In genomic region chr1:223129229-223129851, GRCh38 we compare ENCODE assay signal across 8 cellular contexts. TPM values are rescaled to one million over a fixed set of nuclear protein-coding genes. Genes with fewer than 3 reads are reported as not detected.
A peak's percentile ranks its signal among the peaks of the same experiment; 100 is the strongest.
DNase-seq lines count a peak whose midpoint lies in the region; ATAC-seq, FAIRE-seq and TF ChIP-seq lines count a peak whose summit lies in the region.

No MANE protein-coding gene starts in this region.

- peak overlapping the region; percentile 38; the same call in 1 of the 2 replicates for H2BK5ac ChIP-seq in H1 (ENCODE audit: low read depth, low read length)

- FAIRE-seq in H1 (lab: Jason Lieb, UNC): no peak

- CTCF ChIA-PET in activated CD8-positive, alpha-beta T cell treated with anti-CD3 and anti-CD28 coated beads for 36 hours (lab: Charles Lee): interaction anchor here (0.6 to 4.4 kb wide), 21 partner anchors 8 to 555 kb away, joined by 3 to 25 read pairs (median 4); no protein-coding TSS in a partner anchor
- CTCF ChIA-PET in H1 (lab: Charles Lee; ENCODE audit: partially characterized antibody): interaction anchor here (0.6 to 5.6 kb wide), 45 partner anchors 8 to 556 kb away, joined by 3 to 42 read pairs (median 4); partner anchors contain the start of gene TLR5

- H3K4me1 ChIP-seq in HUES6 (ENCODE audit: control insufficient read depth, insufficient read depth, low read length) (peaks cover 16% of the 10 kb centered on the region), H1 (replicated peaks in 1 of 4; ENCODE audit: control insufficient read depth in 3 of 4, insufficient read depth in 4 of 4, low read length in 3 of 4) (peaks cover 6 to 14% (median 10%) of the 10 kb centered on the region in 4 experiments), mucosa of descending colon (ENCODE audit: low read depth) (peaks cover 4% of the 10 kb centered on the region)

- H2BK120ac ChIP-seq in H1 (replicated peaks; ENCODE audit: low read depth, low read length): no peak overlapping the region

- WGBS in H1 (ENCODE audit: extremely low coverage in 1 of 2, insufficient coverage in 1 of 2, insufficient read length in 1 of 2, insufficient replicate concordance in 2 of 2, low coverage in 1 of 2, low lambda C conversion rate in 2 of 2, missing lambda C conversion rate in 1 of 2), 2 experiments: 25% methylated on average over 35 of the region's 35 CpGs; no CpG with 5 or more reads in 1 of the 2 experiments

- H3K79me2 ChIP-seq in H1 (ENCODE audit: control insufficient read depth in 1 of 2, insufficient read depth in 2 of 2, low read length in 2 of 2): no peaks in the 10 kb centered on the region

- no peak overlapping the region for H3K4ac ChIP-seq in H1 (replicated peaks; ENCODE audit: insufficient read length, low read depth, low read length)

- no peak overlapping the region for H3K23ac ChIP-seq in H1 (ENCODE audit: insufficient read length)

- H3K27ac Mint-ChIP-seq in activated CD8-positive, alpha-beta T cell treated with anti-CD3 and anti-CD28 coated beads for 36 hours: no peak overlapping the region

- H3K9me3 ChIP-seq in HUES6 (ENCODE audit: control insufficient read depth, insufficient read depth, low read depth, low read length) (no peaks in the 10 kb centered on the region), H1 (ENCODE audit: insufficient read depth in 2 of 2, low read depth in 1 of 2, low read length in 1 of 2) (no peaks in the 10 kb centered on the region), mucosa of descending colon (no peaks in the 10 kb centered on the region)

- H3K4me3 ChIP-seq in HUES6 (ENCODE audit: low read depth, low read length) (peak overlapping the region; percentile 61), H1 (ENCODE audit: extremely low read depth in 1 of 4, insufficient read depth in 2 of 4, low read depth in 3 of 4, low read length in 4 of 4) (peak overlapping the region in 3 of 4 experiments; percentile 12 to 46 (median 16); a peak in 2 of 8 replicates), mucosa of descending colon (no peak overlapping the region)

- no peak for TF ChIP-seq POLR2A in H1 (IDR thresholded peaks at IDR 0.05; ENCODE audit: control extremely low read depth in 1 of 2, low read depth in 2 of 2, low read length in 2 of 2)

- peak; percentile 67 to 85 for TF ChIP-seq RAD21 in H1 (IDR thresholded peaks at IDR 0.05 in 1 of 2, conservative IDR thresholded peaks at IDR 0.05 in 1 of 2; ENCODE audit: low read depth in 2 of 2, low read length in 2 of 2)

- intact Hi-C loops in activated CD8-positive, alpha-beta T cell treated with anti-CD3 and anti-CD28 coated beads for 36 hours (cut with micrococcal nuclease): loop anchor here (10.0 kb wide), 1 partner anchor 65 kb away; no protein-coding TSS in a partner anchor
- intact Hi-C loops in mucosa of descending colon (cut with DNase I, micrococcal nuclease): loop anchor here in 1 of 2 donors (10.0 kb wide), 1 partner anchor 335 kb away; no protein-coding TSS in a partner anchor

- peak; percentile 63 for ATAC-seq in GM18907 (IDR thresholded peaks at IDR 0.05; ENCODE audit: unreplicated experiment)
- peak; percentile 71 for ATAC-seq in activated CD8-positive, alpha-beta T cell treated with anti-CD3 and anti-CD28 coated beads for 36 hours
- peak; percentile 62 for ATAC-seq in mucosa of descending colon

- no peak overlapping the region for H3K14ac ChIP-seq in H1 (ENCODE audit: insufficient read length)

- peak; percentile 69 for DNase-seq in activated CD8-positive, alpha-beta T cell treated with anti-CD3 and anti-CD28 coated beads for 36 hours
- DNase-seq in H1 (ENCODE audit: low read depth in 1 of 2, low spot score in 2 of 2) (peak in 1 of 2 experiments; percentile 98), mucosa of descending colon (peak; percentile 75 to 82 (median 76)), NCI-H2107 (lab: John Stamatoyannopoulos, UW) (no peak), NCI-H526 (lab: John Stamatoyannopoulos, UW) (no peak)
- DNase-seq in stimulated activated CD8-positive, alpha-beta memory T cell treated with anti-CD3 and anti-CD28 coated beads, Interleukin-7, amount 100 ng/mL, for 1 hour (ENCODE audit: low read depth in 2 of 2): peak; percentile 31 to 32

- peak overlapping the region; percentile 100 for H2BK15ac ChIP-seq in H1 (ENCODE audit: low read length)

- no peak for TF ChIP-seq EP300 in H1 (IDR thresholded peaks at IDR 0.05; ENCODE audit: borderline replicate concordance in 1 of 2, low read depth in 2 of 2, low read length in 2 of 2)

- peak overlapping the region; percentile 54 to 89 for H3K4me2 ChIP-seq in H1 (ENCODE audit: insufficient read depth in 1 of 2, low read depth in 2 of 2, low read length in 2 of 2)

- H4K8ac ChIP-seq in H1 (ENCODE audit: extremely low read depth, insufficient read depth, low read length): peak overlapping the region; percentile 35; the same call in 1 of the 2 replicates

- H3K79me1 ChIP-seq in H1 (ENCODE audit: low read depth, low read length): no peaks in the 10 kb centered on the region

- H2BK12ac ChIP-seq in H1 (ENCODE audit: low read depth, low read length): peak overlapping the region; percentile 92; the same call in 1 of the 2 replicates

- H3K23me2 ChIP-seq in H1 (ENCODE audit: low read depth, low read length): peaks cover 6% of the 10 kb centered on the region

- H4K20me1 ChIP-seq in H1 (replicated peaks in 1 of 2; ENCODE audit: control insufficient read depth in 1 of 2, insufficient read depth in 2 of 2, low read length in 2 of 2): no peaks in the 10 kb centered on the region

- peak overlapping the region; percentile 96 for H3K18ac ChIP-seq in H1 (ENCODE audit: extremely low read depth, low read length)

- no peaks in the 10 kb centered on the region for H3K9me3 Mint-ChIP-seq in activated CD8-positive, alpha-beta T cell treated with anti-CD3 and anti-CD28 coated beads for 36 hours

- H3K27me3 ChIP-seq in HUES6 (ENCODE audit: control insufficient read depth, insufficient read depth, low read length) (peaks cover 58% of the 10 kb centered on the region), H1 (replicated peaks in 1 of 4; ENCODE audit: control insufficient read depth in 3 of 4, extremely low read depth in 1 of 4, insufficient read depth in 3 of 4, low read length in 3 of 4) (peaks cover 0 to 7% (median 3%) of the 10 kb centered on the region in 4 experiments; a peak in 6 of 7 replicates)

- peak overlapping the region; percentile 81 for H4K91ac ChIP-seq in H1 (replicated peaks; ENCODE audit: insufficient read length, low read length)

- peak overlapping the region; percentile 99 for H2AFZ ChIP-seq in H1 (ENCODE audit: low read length)

- peak overlapping the region; percentile 55; the same call in 1 of the 2 replicates for H2BK20ac ChIP-seq in H1 (ENCODE audit: low read length)

- H3K9ac ChIP-seq in HUES6 (ENCODE audit: low read length): peak overlapping the region; percentile 20
- no peak overlapping the region for H3K9ac ChIP-seq in H1 (replicated peaks in 1 of 4; ENCODE audit: extremely low read depth in 1 of 4, low read depth in 3 of 4, low read length in 3 of 4)

- TF ChIP-seq CTCF in activated CD8-positive, alpha-beta T cell treated with anti-CD3 and anti-CD28 coated beads for 36 hours (IDR thresholded peaks at IDR 0.05): peak; percentile 83
- TF ChIP-seq CTCF in H1 (IDR thresholded peaks at IDR 0.05; ENCODE audit: control extremely low read depth in 1 of 3, insufficient read depth in 1 of 3, low read depth in 1 of 3, low read length in 3 of 3) (peak; percentile 89 to 95 (median 93)), mucosa of descending colon (IDR thresholded peaks at IDR 0.05) (peak; percentile 83)

- no peaks in the 10 kb centered on the region for H3K36me3 Mint-ChIP-seq in activated CD8-positive, alpha-beta T cell treated with anti-CD3 and anti-CD28 coated beads for 36 hours (ENCODE audit: low read depth)

- peaks cover 6% of the 10 kb centered on the region for H3K27me3 Mint-ChIP-seq in activated CD8-positive, alpha-beta T cell treated with anti-CD3 and anti-CD28 coated beads for 36 hours

- H3K56ac ChIP-seq in H1 (replicated peaks; ENCODE audit: insufficient read length, low read depth, low read length): no peak overlapping the region

- POLR2A ChIA-PET in activated CD8-positive, alpha-beta T cell treated with anti-CD3 and anti-CD28 coated beads for 36 hours (lab: Charles Lee): no interaction called here
- POLR2A ChIA-PET in H1 (lab: Charles Lee; ENCODE audit: partially characterized antibody): interaction anchor here (1.1 to 1.6 kb wide), 3 partner anchors 99 to 417 kb away, joined by 3 to 4 read pairs (median 3); partner anchors contain the start of genes AIDA and BROX

- H3K27ac ChIP-seq in HUES6 (ENCODE audit: low read depth, low read length) (no peak overlapping the region), H1 (ENCODE audit: low read depth, low read length) (no peak overlapping the region)

- peak overlapping the region; percentile 8 for H4K5ac ChIP-seq in H1 (ENCODE audit: insufficient read length, low read depth, low read length)

- H3K36me3 ChIP-seq in HUES6 (ENCODE audit: control insufficient read depth, insufficient read depth, low read length) (no peaks in the 10 kb centered on the region), H1 (ENCODE audit: control insufficient read depth in 2 of 4, insufficient read depth in 4 of 4, low read length in 3 of 4) (no peaks in the 10 kb centered on the region), mucosa of descending colon (ENCODE audit: low read depth) (no peaks in the 10 kb centered on the region)

- H3K4me1 Mint-ChIP-seq in activated CD8-positive, alpha-beta T cell treated with anti-CD3 and anti-CD28 coated beads for 36 hours (ENCODE audit: low read depth): peaks cover 14% of the 10 kb centered on the region

- no peak overlapping the region for H3K4me3 Mint-ChIP-seq in activated CD8-positive, alpha-beta T cell treated with anti-CD3 and anti-CD28 coated beads for 36 hours

- H2AK5ac ChIP-seq in H1 (ENCODE audit: low read depth, low read length): no peak overlapping the region

TF ChIP-seq in H1, 55 proteins besides CTCF, POLR2A, EP300 and RAD21 (continues in another document):
- TF ChIP-seq KDM4A (IDR thresholded peaks at IDR 0.05; ENCODE audit: low read depth, low read length, severe bottlenecking): peak; percentile 31
- no peak for TF ChIP-seq ZNF274 (IDR thresholded peaks at IDR 0.05; ENCODE audit: borderline replicate concordance, extremely low read depth, low read length)
- TF ChIP-seq YY1 (IDR thresholded peaks at IDR 0.05; ENCODE audit: low read depth, low read length): peak; percentile 6; the same call in 1 of the 2 replicates
- peak; percentile 10; the same call in 1 of the 2 replicates for TF ChIP-seq KDM1A (IDR thresholded peaks at IDR 0.05; ENCODE audit: borderline replicate concordance, low read length)

RNA-seq across cellular contexts. Expression of gene TLR5, which starts 13.7 kb away (rescaled TPM):
- total RNA-seq in activated CD8-positive, alpha-beta T cell treated with anti-CD3 and anti-CD28 coated beads for 36 hours: under 1 TPM; 0.11 to 0.38 TPM
- total RNA-seq in H1 (2021; fragmentation: NEBNext Ultra II Directional; extraction: Animal tissue kit (Norgen Biotek cat#: 25700)): 0.35 and 0.94 TPM in 2 replicates
- polyA plus RNA-seq in H1 (2011; rRNA removed): 0.20 and 0.74 TPM in 2 replicates
- 0.62 TPM for polyA plus RNA-seq in H1 (2011; cell fraction: cytosol; rRNA removed)
- polyA plus RNA-seq in H1 (2011; cell fraction: nucleus; rRNA removed): 1.5 TPM
- 1.0 to 1.3 TPM (median 1.1 TPM) in 4 replicates for polyA plus RNA-seq in H1 (2012, experiment 1 of 2)
- polyA plus RNA-seq in H1 (2012, experiment 2 of 2): 0.54 TPM
- 0.53 TPM for polyA plus RNA-seq in H1 (2013, experiment 1 of 2)
- 0.63 TPM for polyA plus RNA-seq in H1 (2013, experiment 2 of 2)
- 0.60 and 0.80 TPM in 2 replicates for polyA minus RNA-seq in H1 (2011; rRNA and poly(A)+ RNA removed)
- not detected for polyA minus RNA-seq in H1 (2011; cell fraction: cytosol; rRNA and poly(A)+ RNA removed)
- 2.0 TPM for polyA minus RNA-seq in H1 (2011; cell fraction: nucleus; rRNA and poly(A)+ RNA removed)
- 1 to 10 TPM; 2.2 to 6.9 (median 3.9) TPM for total RNA-seq in mucosa of descending colon

Comparison
In these comparisons a context has a peak if more than half of its experiments do, and no peak if none do; other contexts are left out.
1. DNase-seq: peak in activated CD8-positive, alpha-beta T cell treated with anti-CD3 and anti-CD28 coated beads for 36 hours (single experiment), mucosa of descending colon (3 of 3) and stimulated activated CD8-positive, alpha-beta memory T cell treated with anti-CD3 and anti-CD28 coated beads, Interleukin-7, amount 100 ng/mL, for 1 hour (2 of 2); none in NCI-H2107 (single experiment) and NCI-H526 (0 of 2).
2. Peak in every context shown above with its lines, with median percentiles within 50 percentile points of each other: ATAC-seq and CTCF ChIP-seq.